ENCODE assay signal across 10 cellular contexts in genomic region chr10:92544296-92544695, GRCh38. TPM values are rescaled to one million over a fixed set of nuclear protein-coding genes. Genes with fewer than 3 reads are reported as not detected.
DNase-seq lines count a peak whose midpoint lies in the region; ATAC-seq lines count a peak whose summit lies in the region.
"Had no signal": no experiment of that assay in that cellular context is flagged by ENCODE, and none has a peak within 500 bp of the region (broad histone marks: within the 10 kb centered on the region; RNA-seq: fewer than 3 reads in every experiment).

No MANE protein-coding gene starts in this region.

- no peaks in the 10 kb centered on the region for H3K9me3 ChIP-seq in adipocyte (ENCODE audit: control insufficient read depth, low read length)

- H3K4me3 Mint-ChIP-seq in activated CD4-positive, alpha-beta T cell treated with anti-CD3 and anti-CD28 coated beads for 36 hours, result no peak overlapping the region
- peak overlapping the region in 4 of 10 donors; percentile 3 to 37 (median 26) for H3K4me3 Mint-ChIP-seq in naive thymus-derived CD8-positive, alpha-beta T cell

- no peaks in the 10 kb centered on the region for H3K27me3 ChIP-seq in adipocyte (replicated peaks; ENCODE audit: control insufficient read depth, insufficient read depth, low read length)

- DNase-seq in activated CD4-positive, alpha-beta T cell treated with anti-CD3 and anti-CD28 coated beads for 36 hours, result peak; percentile 14
- DNase-seq in activated CD4-positive, alpha-beta T cell treated with anti-CD3 and anti-CD28 coated beads, Interleukin-2, amount 50 U/mL, for 1 hour, result no peak
- DNase-seq in NCI-H2029 (lab: John Stamatoyannopoulos, UW), result peak; percentile 8
- peak; percentile 22 for DNase-seq in adipocyte (ENCODE audit: low read depth)
- peak in 2 of 10 donors; percentile 10 to 31 for DNase-seq in naive thymus-derived CD8-positive, alpha-beta T cell
- no peak for DNase-seq in SK-N-DZ (ENCODE audit: low spot score)
- no peak for DNase-seq in AG08395 (ENCODE audit: low spot score)
- no peak for DNase-seq in medulla oblongata (ENCODE audit: extremely low spot score)
- DNase-seq: NCI-H146 had no signal

- H3K4me1 ChIP-seq in adipocyte (ENCODE audit: control insufficient read depth, insufficient read depth, low read length), result no peaks in the 10 kb centered on the region

- H3K9ac ChIP-seq in adipocyte (ENCODE audit: low read length), result no peak overlapping the region

- CTCF ChIA-PET in activated CD4-positive, alpha-beta T cell treated with anti-CD3 and anti-CD28 coated beads for 36 hours (lab: Charles Lee), result interaction anchor here (0.6 to 1.3 kb wide), 5 partner anchors 28 to 470 kb away, joined by 3 to 4 read pairs (median 3); no protein-coding TSS in a partner anchor

- ATAC-seq in activated CD4-positive, alpha-beta T cell treated with anti-CD3 and anti-CD28 coated beads for 36 hours, result peak; percentile 69
- peak; percentile 46 to 55 for ATAC-seq in naive thymus-derived CD8-positive, alpha-beta T cell

- no peaks in the 10 kb centered on the region for H3K9me3 Mint-ChIP-seq in activated CD4-positive, alpha-beta T cell treated with anti-CD3 and anti-CD28 coated beads for 36 hours (ENCODE audit: low read depth)
- no peaks in the 10 kb centered on the region for H3K9me3 Mint-ChIP-seq in naive thymus-derived CD8-positive, alpha-beta T cell

- H3K36me3 Mint-ChIP-seq in activated CD4-positive, alpha-beta T cell treated with anti-CD3 and anti-CD28 coated beads for 36 hours (ENCODE audit: low read depth), result peaks cover 5% of the 10 kb centered on the region
- peaks cover 0 to 20% (median 3%) of the 10 kb centered on the region in 3 donors for H3K36me3 Mint-ChIP-seq in naive thymus-derived CD8-positive, alpha-beta T cell

- intact Hi-C loops in activated CD4-positive, alpha-beta T cell treated with anti-CD3 and anti-CD28 coated beads for 36 hours (cut with DNase I, micrococcal nuclease), result no loop called here

- no peak overlapping the region for H3K27ac Mint-ChIP-seq in activated CD4-positive, alpha-beta T cell treated with anti-CD3 and anti-CD28 coated beads for 36 hours
- peak overlapping the region in 6 of 10 donors; percentile 6 to 77 (median 64) for H3K27ac Mint-ChIP-seq in naive thymus-derived CD8-positive, alpha-beta T cell

- POLR2A ChIA-PET in activated CD4-positive, alpha-beta T cell treated with anti-CD3 and anti-CD28 coated beads for 36 hours (lab: Charles Lee), result no interaction called here
- POLR2A ChIA-PET in naive thymus-derived CD8-positive, alpha-beta T cell (lab: Charles Lee), result interaction anchor here (1.3 kb wide), 1 partner anchor 30 kb away, joined by 5 read pairs; the partner anchor contains the start of gene IDE

- H3K36me3 ChIP-seq in adipocyte (ENCODE audit: control insufficient read depth, insufficient read depth, low read length, severe bottlenecking), result peaks cover 21% of the 10 kb centered on the region

- H3K27me3 Mint-ChIP-seq in activated CD4-positive, alpha-beta T cell treated with anti-CD3 and anti-CD28 coated beads for 36 hours, result no peaks in the 10 kb centered on the region
- no peaks in the 10 kb centered on the region for H3K27me3 Mint-ChIP-seq in naive thymus-derived CD8-positive, alpha-beta T cell

- no peak overlapping the region for H3K4me3 ChIP-seq in adipocyte (ENCODE audit: low read length)
- H3K4me3 ChIP-seq: smooth muscle cell had no signal

- H3K4me1 Mint-ChIP-seq in activated CD4-positive, alpha-beta T cell treated with anti-CD3 and anti-CD28 coated beads for 36 hours, result peaks cover 26% of the 10 kb centered on the region
- peaks cover 21 to 38% (median 34%) of the 10 kb centered on the region in 4 donors for H3K4me1 Mint-ChIP-seq in naive thymus-derived CD8-positive, alpha-beta T cell

RNA-seq across cellular contexts. Expression of gene IDE, which starts 29.6 kb away (rescaled TPM):
- 10 to 100 TPM; 30.8 to 35.5 TPM for total RNA-seq in activated CD4-positive, alpha-beta T cell treated with anti-CD3 and anti-CD28 coated beads for 36 hours
- total RNA-seq in naive thymus-derived CD8-positive, alpha-beta T cell, result 10 to 100 TPM; 27.0 to 29.0 TPM
- polyA plus RNA-seq in naive thymus-derived CD8-positive, alpha-beta T cell, result 10 to 100 TPM in 1 of 3 donors, 1 to 10 TPM in 2; 7.3 to 11.2 (median 9.5) TPM
- polyA plus RNA-seq in SK-N-DZ (2014; cell fraction: cytosol; rRNA removed), result 14.9 and 15.4 TPM in 2 replicates
- polyA plus RNA-seq in SK-N-DZ (2014; cell fraction: nucleus; rRNA removed), result 19.8 and 33.3 TPM in 2 replicates

RNA-seq across cellular contexts. Expression of gene KIF11, which starts 48.6 kb away (rescaled TPM):
- total RNA-seq in activated CD4-positive, alpha-beta T cell treated with anti-CD3 and anti-CD28 coated beads for 36 hours, result 10 to 100 TPM; 59.1 to 59.3 TPM
- total RNA-seq in naive thymus-derived CD8-positive, alpha-beta T cell, result under 1 TPM; 0.55 to 0.96 TPM
- polyA plus RNA-seq in naive thymus-derived CD8-positive, alpha-beta T cell, result under 1 TPM; 0.20 to 0.72 (median 0.42) TPM
- polyA plus RNA-seq in SK-N-DZ (2014; cell fraction: cytosol; rRNA removed), result 61.0 and 65.7 TPM in 2 replicates
- 26.1 and 30.0 TPM in 2 replicates for polyA plus RNA-seq in SK-N-DZ (2014; cell fraction: nucleus; rRNA removed)

Comparison
In these comparisons a context has a peak if more than half of its experiments do, and no peak if none do; other contexts are left out.
1. DNase-seq: peak in activated CD4-positive, alpha-beta T cell treated with anti-CD3 and anti-CD28 coated beads for 36 hours (single experiment), NCI-H2029 (single experiment) and adipocyte (single experiment); none in activated CD4-positive, alpha-beta T cell treated with anti-CD3 and anti-CD28 coated beads, Interleukin-2, amount 50 U/mL, for 1 hour (single experiment), SK-N-DZ (single experiment), AG08395 (single experiment) and medulla oblongata (single experiment).
2. RNA of gene KIF11, which starts 48.6 kb away (total RNA-seq): 59.1 to 59.3 TPM in activated CD4-positive, alpha-beta T cell treated with anti-CD3 and anti-CD28 coated beads for 36 hours; 0.55 to 0.96 TPM in naive thymus-derived CD8-positive, alpha-beta T cell; every median in the first group is over 10 times any median in the second.